ENCODE assay signal across 8 cellular contexts in genomic region chr6:93417421-93417996, GRCh38. TPM values are rescaled to one million over a fixed set of nuclear protein-coding genes. Genes with fewer than 3 reads are reported as not detected.
A peak's percentile ranks its signal among the peaks of the same experiment; 100 is the strongest.
DNase-seq lines count a peak whose midpoint lies in the region; ATAC-seq, FAIRE-seq and TF ChIP-seq lines count a peak whose summit lies in the region.

No MANE protein-coding gene starts in this region.

- ATAC-seq in stimulated activated naive CD8-positive, alpha-beta T cell treated with anti-CD3 and anti-CD28 coated beads, Interleukin-15, Interleukin-2, amounts not matched to agents 100 U/mL and 50 U/mL, for 24 hours = no peak
- no peak for ATAC-seq in HG03354 (IDR thresholded peaks at IDR 0.05; ENCODE audit: poor library complexity, severe bottlenecking, unreplicated experiment)

- DNase-seq in stimulated activated naive CD8-positive, alpha-beta T cell treated with anti-CD3 and anti-CD28 coated beads, Interleukin-15, Interleukin-2, amounts not matched to agents 100 U/mL and 50 U/mL, for 24 hours = no peak
- DNase-seq in astrocyte (ENCODE audit: low read depth) = peak; percentile 20
- peak; percentile 56 for DNase-seq in medulla oblongata (ENCODE audit: extremely low spot score)
- no peak for DNase-seq in activated gamma-delta T cell treated with Interleukin-2 at 50 U/mL for 16 hours
- no peak for DNase-seq in CD14-positive monocyte (ENCODE audit: low spot score)

- no peaks in the 10 kb centered on the region for H3K9me3 ChIP-seq in astrocyte (ENCODE audit: insufficient read depth, low read depth, low read length)

- H3K4me1 ChIP-seq in astrocyte (ENCODE audit: insufficient read depth, low read length) = peaks cover 8% of the 10 kb centered on the region
- H3K4me1 ChIP-seq in urinary bladder (ENCODE audit: insufficient read depth) = no peaks in the 10 kb centered on the region

- peak overlapping the region; percentile 76 for H2AFZ ChIP-seq in astrocyte (ENCODE audit: low read depth, low read length)

- H3K27me3 ChIP-seq in astrocyte (ENCODE audit: insufficient read depth, low read length) = peaks cover 9% of the 10 kb centered on the region

- H3K27ac Mint-ChIP-seq in stimulated activated naive CD8-positive, alpha-beta T cell treated with anti-CD3 and anti-CD28 coated beads, Interleukin-15, Interleukin-2, amounts not matched to agents 100 ng/mL and 50 ng/mL, for 24 hours = no peak overlapping the region
- H3K27ac Mint-ChIP-seq in astrocyte (ENCODE audit: unreplicated experiment) = no peak overlapping the region
- H3K27ac Mint-ChIP-seq in CD14-positive monocyte = peak overlapping the region in 1 of 7 donors; percentile 50

- peaks cover 62% of the 10 kb centered on the region for H3K27me3 Mint-ChIP-seq in stimulated activated naive CD8-positive, alpha-beta T cell treated with anti-CD3 and anti-CD28 coated beads, Interleukin-15, Interleukin-2, amounts not matched to agents 100 ng/mL and 50 ng/mL, for 24 hours
- peaks cover 4% of the 10 kb centered on the region for H3K27me3 Mint-ChIP-seq in astrocyte (ENCODE audit: low read depth, unreplicated experiment)
- H3K27me3 Mint-ChIP-seq in CD14-positive monocyte (ENCODE audit: low read depth in 3 of 3) = peaks cover 61 to 78% (median 75%) of the 10 kb centered on the region in 3 donors

- peak; percentile 17 for TF ChIP-seq CTCF in astrocyte (IDR thresholded peaks at IDR 0.05; ENCODE audit: insufficient read depth, low read depth, low read length)
- TF ChIP-seq CTCF in CD14-positive monocyte (IDR thresholded peaks at IDR 0.05) = no peak

- H3K4me1 Mint-ChIP-seq in stimulated activated naive CD8-positive, alpha-beta T cell treated with anti-CD3 and anti-CD28 coated beads, Interleukin-15, Interleukin-2, amounts not matched to agents 100 ng/mL and 50 ng/mL, for 24 hours (ENCODE audit: low read depth) = peaks cover 26% of the 10 kb centered on the region
- H3K4me1 Mint-ChIP-seq in astrocyte (ENCODE audit: low read depth, unreplicated experiment) = peaks cover 4% of the 10 kb centered on the region
- peaks cover 32% of the 10 kb centered on the region for H3K4me1 Mint-ChIP-seq in CD14-positive monocyte

- H3K4me3 ChIP-seq in astrocyte (ENCODE audit: insufficient read depth, low read depth, low read length) = peak overlapping the region; percentile 78
- H3K4me3 ChIP-seq in urinary bladder (ENCODE audit: low read depth, low read length) = peak overlapping the region; percentile 93

- no peaks in the 10 kb centered on the region for H3K36me3 Mint-ChIP-seq in stimulated activated naive CD8-positive, alpha-beta T cell treated with anti-CD3 and anti-CD28 coated beads, Interleukin-15, Interleukin-2, amounts not matched to agents 100 ng/mL and 50 ng/mL, for 24 hours (ENCODE audit: low read depth)
- H3K36me3 Mint-ChIP-seq in astrocyte (ENCODE audit: low read depth, unreplicated experiment) (no peaks in the 10 kb centered on the region), CD14-positive monocyte (peaks cover 0 to 13% of the 10 kb centered on the region in 2 donors)

- peak overlapping the region; percentile 20 for H3K4me3 Mint-ChIP-seq in stimulated activated naive CD8-positive, alpha-beta T cell treated with anti-CD3 and anti-CD28 coated beads, Interleukin-15, Interleukin-2, amounts not matched to agents 100 ng/mL and 50 ng/mL, for 24 hours
- peak overlapping the region; percentile 84 for H3K4me3 Mint-ChIP-seq in astrocyte (ENCODE audit: unreplicated experiment)
- H3K4me3 Mint-ChIP-seq in CD14-positive monocyte = peak overlapping the region in 1 of 2 donors; percentile 94

- no peak for FAIRE-seq in astrocyte (lab: Jason Lieb, UNC)

- H3K9ac ChIP-seq in astrocyte (ENCODE audit: low read length) = no peak overlapping the region

- under 1% methylated on average over 27 of the region's 27 CpGs for WGBS in urinary bladder

- intact Hi-C loops in CD14-positive monocyte (cut with micrococcal nuclease) = no loop called here

- H3K9me3 Mint-ChIP-seq in stimulated activated naive CD8-positive, alpha-beta T cell treated with anti-CD3 and anti-CD28 coated beads, Interleukin-15, Interleukin-2, amounts not matched to agents 100 ng/mL and 50 ng/mL, for 24 hours = no peaks in the 10 kb centered on the region
- no peaks in the 10 kb centered on the region for H3K9me3 Mint-ChIP-seq in astrocyte (ENCODE audit: unreplicated experiment)
- peaks cover 0 to 21% (median 11%) of the 10 kb centered on the region in 7 donors for H3K9me3 Mint-ChIP-seq in CD14-positive monocyte

- H3K4me2 ChIP-seq in astrocyte (ENCODE audit: low read length) = peak overlapping the region; percentile 93

- H3K36me3 ChIP-seq in astrocyte (ENCODE audit: insufficient read depth, low read length) (no peaks in the 10 kb centered on the region), urinary bladder (ENCODE audit: insufficient read depth) (no peaks in the 10 kb centered on the region)

- H3K79me2 ChIP-seq in astrocyte (ENCODE audit: insufficient read depth, low read length) = no peaks in the 10 kb centered on the region

- no peak overlapping the region for H3K27ac ChIP-seq in astrocyte (ENCODE audit: low read depth, low read length)
- H3K27ac ChIP-seq in urinary bladder (ENCODE audit: low read depth) = no peak overlapping the region

- no peaks in the 10 kb centered on the region for H4K20me1 ChIP-seq in astrocyte (ENCODE audit: insufficient read depth, low read length)

RNA-seq across cellular contexts. Expression of gene EPHA7, which starts 1.9 kb away (rescaled TPM):
- total RNA-seq in astrocyte = 0.55 and 0.82 TPM in 2 replicates
- total RNA-seq in urinary bladder = 75.9 TPM
- polyA plus RNA-seq in urinary bladder = 11.0 TPM
- polyA plus RNA-seq in CD14-positive monocyte = not detected

Comparison
In these comparisons a context has a peak if more than half of its experiments do, and no peak if none do; other contexts are left out.
1. DNase-seq: peak in astrocyte (single experiment) and medulla oblongata (single experiment); none in stimulated activated naive CD8-positive, alpha-beta T cell treated with anti-CD3 and anti-CD28 coated beads, Interleukin-15, Interleukin-2, amounts not matched to agents 100 U/mL and 50 U/mL, for 24 hours (single experiment), activated gamma-delta T cell treated with Interleukin-2 at 50 U/mL for 16 hours (single experiment) and CD14-positive monocyte (single experiment).
2. RNA of gene EPHA7, which starts 1.9 kb away (total RNA-seq): 75.9 TPM in urinary bladder (single experiment); 0.55 to 0.82 TPM in astrocyte; every median in the first group is over 10 times any median in the second.